ENCODE assay signal across 13 cellular contexts in genomic region chr2:16728742-16729141, GRCh38.
DNase-seq lines count a peak whose midpoint lies in the region; ATAC-seq and TF ChIP-seq lines count a peak whose summit lies in the region.
"Had no signal": no experiment of that assay in that cellular context is flagged by ENCODE, and none has a peak within 500 bp of the region (broad histone marks: within the 10 kb centered on the region; RNA-seq: fewer than 3 reads in every experiment).

No MANE protein-coding gene starts in this region.

- ATAC-seq in GM18499 (IDR thresholded peaks at IDR 0.05; ENCODE audit: insufficient read depth, unreplicated experiment) = peak; percentile 75
- ATAC-seq in GM19395 (IDR thresholded peaks at IDR 0.05; ENCODE audit: unreplicated experiment) = peak; percentile 77
- peak; percentile 71 for ATAC-seq in HG03039 (IDR thresholded peaks at IDR 0.05; ENCODE audit: unreplicated experiment)
- ATAC-seq in activated B cell treated with CpG ODN at 0.5 μM for 24 hours (ENCODE audit: low read depth) = peak; percentile 35
- no peak for ATAC-seq in GM21423 (IDR thresholded peaks at IDR 0.05; ENCODE audit: unreplicated experiment)
- ATAC-seq: GM23338, left ventricle myocardium superior had no signal

- intact Hi-C loops in activated B cell treated with CpG ODN at 0.5 μM for 24 hours (cut with micrococcal nuclease) = loop anchor here (1.0 kb wide), 4 partner anchors 9 to 75 kb away; no protein-coding TSS in a partner anchor

- H3K4me1 Mint-ChIP-seq in activated B cell treated with CpG ODN at 0.5 μM for 24 hours = peaks cover 39% of the 10 kb centered on the region
- H3K4me1 Mint-ChIP-seq: CD8-positive, alpha-beta memory T cell; GM23338 had no signal

- peak overlapping the region; percentile 25 for H3K4me3 Mint-ChIP-seq in activated B cell treated with CpG ODN at 0.5 μM for 24 hours
- H3K4me3 Mint-ChIP-seq: CD8-positive, alpha-beta memory T cell; GM23338 had no signal

- POLR2A ChIA-PET in activated B cell treated with CpG ODN at 0.5 μM for 24 hours (lab: Charles Lee) = interaction anchor here (0.6 kb wide), 1 partner anchor 72 kb away, joined by 3 read pairs; no protein-coding TSS in a partner anchor

- in situ Hi-C loops in brain microvascular endothelial cell (cut with HindIII; ENCODE audit: low pct_ligation_motif_present, low sequenced_read_pairs) = no loop called here

- CTCF ChIA-PET in activated B cell treated with CpG ODN at 0.5 μM for 24 hours (lab: Charles Lee) = no interaction called here

- H3K27ac Mint-ChIP-seq in activated B cell treated with CpG ODN at 0.5 μM for 24 hours = peak overlapping the region; percentile 51
- H3K27ac Mint-ChIP-seq: CD8-positive, alpha-beta memory T cell; GM23338 had no signal

- no peaks in the 10 kb centered on the region for H3K9me3 Mint-ChIP-seq in activated B cell treated with CpG ODN at 0.5 μM for 24 hours
- H3K9me3 Mint-ChIP-seq: GM23338 had no signal

- no peak for TF ChIP-seq CTCF in activated B cell treated with CpG ODN at 0.5 μM for 24 hours (IDR thresholded peaks at IDR 0.05)
- no peak for TF ChIP-seq CTCF in brain microvascular endothelial cell (IDR thresholded peaks at IDR 0.05; ENCODE audit: low read depth, low read length, missing control alignments)

- H3K36me3 ChIP-seq in brain microvascular endothelial cell (replicated peaks) = no peaks in the 10 kb centered on the region
- H3K36me3 ChIP-seq: breast epithelium, neutrophil had no signal

- no peak overlapping the region for H3K27ac ChIP-seq in brain microvascular endothelial cell
- H3K27ac ChIP-seq: breast epithelium, neutrophil had no signal

- H3K4me3 ChIP-seq in brain microvascular endothelial cell (ENCODE audit: low read depth, low read length) = no peak overlapping the region
- H3K4me3 ChIP-seq: breast epithelium, GM23338 had no signal

- H3K36me3 Mint-ChIP-seq in activated B cell treated with CpG ODN at 0.5 μM for 24 hours (ENCODE audit: low read depth) = no peaks in the 10 kb centered on the region
- H3K36me3 Mint-ChIP-seq: CD8-positive, alpha-beta memory T cell had no signal

- H3K27me3 ChIP-seq in brain microvascular endothelial cell (replicated peaks) = no peaks in the 10 kb centered on the region
- H3K27me3 ChIP-seq: breast epithelium had no signal

- no peaks in the 10 kb centered on the region for H3K27me3 Mint-ChIP-seq in activated B cell treated with CpG ODN at 0.5 μM for 24 hours

- DNase-seq in activated B cell treated with CpG ODN at 0.5 μM for 24 hours (no peak), hypothalamus (lab: John Stamatoyannopoulos, UW) (no peak), brain microvascular endothelial cell (no peak), activated gamma-delta T cell (lab: John Stamatoyannopoulos, UW) (no peak)
- DNase-seq: CD8-positive, alpha-beta memory T cell; left ventricle myocardium superior had no signal
